9 cellular contexts compared by ENCODE assay signal in genomic region chr15:96325579-96326331, GRCh38. TPM values are rescaled to one million over a fixed set of nuclear protein-coding genes. Genes with fewer than 3 reads are reported as not detected.
DNase-seq lines count a peak whose midpoint lies in the region; ATAC-seq and TF ChIP-seq lines count a peak whose summit lies in the region.
"Had no signal": no experiment of that assay in that cellular context is flagged by ENCODE, and none has a peak within 500 bp of the region (broad histone marks: within the 10 kb centered on the region; RNA-seq: fewer than 3 reads in every experiment).

No MANE protein-coding gene starts in this region.

- H3K36me3 Mint-ChIP-seq in H9 (ENCODE audit: insufficient read depth in 1 of 3, low read depth in 3 of 3) (no peaks in the 10 kb centered on the region), WTC11 (no peaks in the 10 kb centered on the region)

- H3K27me3 Mint-ChIP-seq in H9 (ENCODE audit: low read depth) (peaks cover 98% of the 10 kb centered on the region), WTC11 (ENCODE audit: low read depth) (peaks cover 99% of the 10 kb centered on the region)

- H2BK120ac ChIP-seq in H9 (ENCODE audit: low read depth, low read length, poor library complexity, severe bottlenecking) = no peak overlapping the region

- H4K91ac ChIP-seq in H9 (ENCODE audit: insufficient read length, low read depth, low read length) = no peak overlapping the region

- no peaks in the 10 kb centered on the region for H3K79me1 ChIP-seq in H9 (ENCODE audit: insufficient read depth, low read depth, low read length, poor library complexity, severe bottlenecking)

- no peak overlapping the region for H3K18ac ChIP-seq in H9 (ENCODE audit: insufficient read length, low read depth, low read length)

- TF ChIP-seq CTCF in H9 (conservative IDR thresholded peaks at IDR 0.05) = no peak
- TF ChIP-seq CTCF in WTC11 (IDR thresholded peaks at IDR 0.05) = no peak
- no peak for TF ChIP-seq CTCF in hepatocyte (IDR thresholded peaks at IDR 0.05; ENCODE audit: poor library complexity)
- TF ChIP-seq CTCF in WERI-Rb-1 (IDR thresholded peaks at IDR 0.05; ENCODE audit: low read depth, low read length) = no peak

- H3K4me3 Mint-ChIP-seq in H9 = peak overlapping the region in 1 of 2 experiments; percentile 52; a peak in 2 of 5 replicates
- peak overlapping the region; percentile 81 for H3K4me3 Mint-ChIP-seq in WTC11

- no peak overlapping the region for H3K56ac ChIP-seq in H9 (ENCODE audit: insufficient read length, low read depth, low read length)

- DNase-seq in H9 (no peak), WTC11 (ENCODE audit: low spot score) (no peak), hepatocyte (ENCODE audit: low spot score) (peak; percentile 42), WERI-Rb-1 (no peak), NCI-H524 (lab: John Stamatoyannopoulos, UW) (no peak)
- DNase-seq: activated CD4-positive, alpha-beta T cell treated with anti-CD3 and anti-CD28 coated beads for 4 hours had no signal

- no peak overlapping the region for H3K4ac ChIP-seq in H9 (ENCODE audit: low read depth, low read length)

- H2BK20ac ChIP-seq in H9 (ENCODE audit: low read depth, low read length, poor library complexity, severe bottlenecking) = no peak overlapping the region

- 0 out of 2 replicates have a peak, but pooled peaks cover 3% of the 10 kb centered on the region for H3K4me1 ChIP-seq in H9 (ENCODE audit: insufficient read depth, low read length)
- H3K4me1 ChIP-seq in hepatocyte (ENCODE audit: insufficient read depth) = peaks cover 30% of the 10 kb centered on the region

- peak overlapping the region; percentile 23 for H3K4me2 ChIP-seq in H9 (ENCODE audit: insufficient read depth, insufficient read length, low read length)
- H3K4me2 ChIP-seq in hepatocyte = peak overlapping the region; percentile 84

- H4K8ac ChIP-seq in H9 (replicated peaks; ENCODE audit: insufficient read length, low read depth, low read length) = no peak overlapping the region

- H2BK12ac ChIP-seq in H9 (ENCODE audit: insufficient read length, low read depth, low read length) = no peak overlapping the region

- peaks cover 18% of the 10 kb centered on the region for H3K23me2 ChIP-seq in H9 (ENCODE audit: insufficient read length, low read depth, low read length, poor library complexity, severe bottlenecking)

- H2BK5ac ChIP-seq in H9 (ENCODE audit: insufficient read length, low read length) = no peak overlapping the region

- H3K27ac ChIP-seq in H9 (ENCODE audit: insufficient read length, low read depth, low read length) (no peak overlapping the region), hepatocyte (peak overlapping the region; percentile 90), skin epidermis (peak overlapping the region in 20 of 21 experiments; percentile 31 to 85 (median 70)), WERI-Rb-1 (no peak overlapping the region)

- ATAC-seq in WTC11 (no peak), HG02884 (IDR thresholded peaks at IDR 0.05; ENCODE audit: unreplicated experiment) (no peak), HG02885 (IDR thresholded peaks at IDR 0.05; ENCODE audit: poor library complexity, unreplicated experiment) (no peak)

- H3K36me3 ChIP-seq in hepatocyte (replicated peaks; ENCODE audit: insufficient read depth, low read depth) = no peaks in the 10 kb centered on the region
- no peaks in the 10 kb centered on the region for H3K36me3 ChIP-seq in WERI-Rb-1

- H2AK5ac ChIP-seq in H9 (ENCODE audit: insufficient read length, low read length) = no peak overlapping the region

- WGBS in H9 (ENCODE audit: extremely low coverage, insufficient read length, low lambda C conversion rate) = no CpG with 5 or more reads among the region's 17 CpGs
- WGBS in hepatocyte (ENCODE audit: low lambda C conversion rate, missing lambda C conversion rate) = 5% methylated on average over 17 of the region's 17 CpGs

- H4K5ac ChIP-seq in H9 (ENCODE audit: insufficient read length, low read depth, low read length) = no peak overlapping the region

- CTCF ChIA-PET in WTC11 (lab: Charles Lee) = interaction anchor here (1.9 to 3.7 kb wide), 2 partner anchors 29 to 273 kb away, joined by 13 to 52 read pairs; no protein-coding TSS in a partner anchor

- H3K9me3 Mint-ChIP-seq in H9 = peaks cover 0 to 2% of the 10 kb centered on the region in 2 experiments; a peak in 1 of 5 replicates
- H3K9me3 Mint-ChIP-seq in WTC11 = no peaks in the 10 kb centered on the region

- H3T11ph ChIP-seq in H9 (ENCODE audit: low read length) = no peak overlapping the region

- no peak overlapping the region for H2BK15ac ChIP-seq in H9 (ENCODE audit: low read depth, low read length)

- H3K4me1 Mint-ChIP-seq in H9 (peaks cover 23 to 62% of the 10 kb centered on the region in 2 experiments), WTC11 (peaks cover 70% of the 10 kb centered on the region)

- POLR2A ChIA-PET in WTC11 (lab: Charles Lee) = no interaction called here

- no peaks in the 10 kb centered on the region for H3K9me2 ChIP-seq in hepatocyte (replicated peaks; ENCODE audit: insufficient read depth)

- H4K20me1 ChIP-seq in H9 (ENCODE audit: control insufficient read depth, insufficient read depth, insufficient read length) = no peaks in the 10 kb centered on the region
- no peaks in the 10 kb centered on the region for H4K20me1 ChIP-seq in hepatocyte (ENCODE audit: insufficient read depth, poor library complexity, severe bottlenecking)

- H3K4me3 ChIP-seq in hepatocyte (peak overlapping the region; percentile 65), skin epidermis (peak overlapping the region in 5 of 7 experiments; percentile 29 to 44 (median 35)), WERI-Rb-1 (ENCODE audit: low read depth, low read length) (no peak overlapping the region)

- H3K23ac ChIP-seq in H9 (ENCODE audit: insufficient read length, low read depth, low read length) = no peak overlapping the region

- H2AFZ ChIP-seq in H9 (ENCODE audit: low read length) = no peak overlapping the region
- peak overlapping the region; percentile 74 for H2AFZ ChIP-seq in hepatocyte

- H3K9ac ChIP-seq in H9 (ENCODE audit: extremely low read depth, insufficient read length, low read length) = no peak overlapping the region

- H3K27ac Mint-ChIP-seq in H9 (no peak overlapping the region), WTC11 (no peak overlapping the region)

- H3K27me3 ChIP-seq in H9 (ENCODE audit: insufficient read depth, low read length) (peaks cover 88% of the 10 kb centered on the region), hepatocyte (peaks cover 17% of the 10 kb centered on the region), WERI-Rb-1 (ENCODE audit: insufficient read depth, low read depth, severe bottlenecking) (peaks cover 92% of the 10 kb centered on the region)

- H3K79me2 ChIP-seq in H9 (ENCODE audit: insufficient read depth, low read length) = no peaks in the 10 kb centered on the region
- peaks cover 62% of the 10 kb centered on the region for H3K79me2 ChIP-seq in hepatocyte

- H3K14ac ChIP-seq in H9 (ENCODE audit: insufficient read depth, low read length) = no peak overlapping the region

- no peaks in the 10 kb centered on the region for H3K9me3 ChIP-seq in H9 (ENCODE audit: control insufficient read depth, low read depth, low read length)
- H3K9me3 ChIP-seq in hepatocyte (ENCODE audit: low read depth) = no peaks in the 10 kb centered on the region
- H3K9me3 ChIP-seq in WERI-Rb-1 (ENCODE audit: severe bottlenecking) = no peaks in the 10 kb centered on the region

TF ChIP-seq in WTC11, 78 proteins besides CTCF, POLR2A, EP300 and RAD21:
- no peak for TF ChIP-seq ZNF219 (CRISPR knock-in tag; IDR thresholded peaks at IDR 0.05; ENCODE audit: borderline replicate concordance)
- no peak for TF ChIP-seq NR3C1 (CRISPR knock-in tag; conservative IDR thresholded peaks at IDR 0.05; ENCODE audit: low read depth)

RNA-seq across cellular contexts. Expression of gene NR2F2, which starts 4.7 kb away (rescaled TPM):
- 0.24 TPM in 1 of 2 replicates, not detected in the other for total RNA-seq in H9 (2021)
- total RNA-seq in WTC11 (2021) = 0.27 to 0.57 TPM (median 0.55 TPM) in 3 replicates
- 16.5 and 23.0 TPM in 2 replicates for total RNA-seq in hepatocyte
- 27.9 and 28.3 TPM in 2 replicates for polyA plus RNA-seq in hepatocyte

Comparison
In these comparisons a context has a peak if more than half of its experiments do, and no peak if none do; other contexts are left out.
1. H3K27ac ChIP-seq: peak in hepatocyte (single experiment) and skin epidermis (20 of 21); none in H9 (single experiment) and WERI-Rb-1 (single experiment).
2. RNA of gene NR2F2, which starts 4.7 kb away (total RNA-seq): 16.5 to 23.0 TPM in hepatocyte; 0.27 to 0.57 TPM in WTC11 and 0.24 TPM in H9; every median in the first group is over 10 times any median in the second.